12 cellular contexts compared by ENCODE assay signal in the genomic region with DNA sequence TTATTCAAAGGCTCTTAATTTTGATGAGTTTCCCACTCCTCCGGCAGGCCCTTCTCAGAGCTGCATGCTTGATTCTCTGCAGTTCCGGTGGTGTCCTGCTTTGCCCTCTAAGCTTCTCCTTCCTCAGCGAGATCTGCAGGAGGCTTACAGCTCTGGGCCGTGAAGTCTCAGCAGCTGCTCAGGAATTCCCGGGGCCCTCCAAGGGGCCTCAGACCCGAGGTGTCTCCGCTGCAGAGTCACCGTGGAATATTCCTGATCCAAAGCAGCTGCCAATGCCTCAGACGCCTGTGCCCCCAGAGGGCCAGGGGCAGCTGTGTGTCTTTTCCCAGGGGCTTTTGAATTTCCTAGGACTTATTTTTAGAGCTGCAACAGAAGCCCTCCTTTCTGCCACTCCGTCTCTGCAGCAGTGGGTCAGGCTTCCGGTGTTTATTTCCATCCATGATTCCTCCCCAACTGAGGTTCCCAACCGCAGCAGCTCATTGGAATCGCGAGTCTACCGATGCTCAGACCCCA. TPM values are rescaled to one million over a fixed set of nuclear protein-coding genes. Genes with fewer than 3 reads are reported as not detected.
DNase-seq lines count a peak whose midpoint lies in the region; ATAC-seq and TF ChIP-seq lines count a peak whose summit lies in the region.
"Had no signal": no experiment of that assay in that cellular context is flagged by ENCODE, and none has a peak within 500 bp of the region (broad histone marks: within the 10 kb centered on the region; RNA-seq: fewer than 3 reads in every experiment).

No MANE protein-coding gene starts in this region.

- no peak for DNase-seq in Right ventricle myocardium inferior (ENCODE audit: missing footprints)
- no peak for DNase-seq in cardiac septum (ENCODE audit: low spot score)
- peak; percentile 21 for DNase-seq in amniotic epithelial cell (ENCODE audit: low read depth)
- peak; percentile 77 for DNase-seq in islet precursor cell
- no peak for DNase-seq in type B pancreatic cell (ENCODE audit: extremely low spot score, unreplicated experiment)
- DNase-seq in stomach = no peak
- no peak for DNase-seq in NCI-H526 treated with DMSO at 0.1 percent for 48 hours (lab: John Stamatoyannopoulos, UW)
- no peak for DNase-seq in NCI-H345 (lab: John Stamatoyannopoulos, UW)
- DNase-seq: ACHN had no signal

- no peaks in the 10 kb centered on the region for H3K27me3 Mint-ChIP-seq in type B pancreatic cell

- peak overlapping the region; percentile 17 for H3K4me3 Mint-ChIP-seq in type B pancreatic cell

- peak overlapping the region; percentile 45 for H3K27ac Mint-ChIP-seq in type B pancreatic cell

- TF ChIP-seq POLR2A in stomach (IDR thresholded peaks at IDR 0.05) = no peak

- no peak overlapping the region for H3K4me3 ChIP-seq in stomach
- H3K4me3 ChIP-seq: vagina had no signal

- ATAC-seq in Right ventricle myocardium inferior = peak; percentile 61
- ATAC-seq: esophagus mucosa, left colon had no signal

- peaks cover 0 to 16% (median 10%) of the 10 kb centered on the region in 4 donors for H3K4me1 ChIP-seq in stomach
- H3K4me1 ChIP-seq: vagina had no signal

- H3K4me1 Mint-ChIP-seq in type B pancreatic cell (ENCODE audit: unreplicated experiment) = peaks cover 21% of the 10 kb centered on the region

- WGBS in stomach, 5 donors = 18 to 32% (median 26%) methylated on average over 11 to 15 of the region's 15 CpGs

- no peaks in the 10 kb centered on the region for H3K9me3 Mint-ChIP-seq in type B pancreatic cell

- H3K9me3 ChIP-seq in stomach = no peaks in the 10 kb centered on the region
- H3K9me3 ChIP-seq: vagina had no signal

- H3K36me3 Mint-ChIP-seq in type B pancreatic cell = no peaks in the 10 kb centered on the region

- no peak for TF ChIP-seq EP300 in stomach (IDR thresholded peaks at IDR 0.05)

- no peaks in the 10 kb centered on the region for H3K36me3 ChIP-seq in stomach
- H3K36me3 ChIP-seq: vagina had no signal

- peaks cover 0 to 17% (median 0%) of the 10 kb centered on the region in 3 donors for H3K27me3 ChIP-seq in stomach
- H3K27me3 ChIP-seq: vagina had no signal

- TF ChIP-seq CTCF in type B pancreatic cell (conservative IDR thresholded peaks at IDR 0.05) (no peak), stomach (IDR thresholded peaks at IDR 0.05) (no peak)

- intact Hi-C loops in Right ventricle myocardium inferior (cut with DNase I) = no loop called here
- intact Hi-C loops in cardiac septum (cut with DNase I) = no loop called here
- intact Hi-C loops in stomach (cut with DNase I; ENCODE audit: low total_unique reads) = no loop called here

- H3K27ac ChIP-seq in stomach = no peak overlapping the region
- H3K27ac ChIP-seq: vagina had no signal

RNA-seq across cellular contexts. Expression of a gene that starts 37.2 kb away (rescaled TPM):
- 18.7 TPM for total RNA-seq in Right ventricle myocardium inferior
- total RNA-seq in cardiac septum = 15.4 TPM
- total RNA-seq in type B pancreatic cell (ENCODE audit: low replicate concordance) = 26.4 and 49.8 TPM in 2 replicates
- 100 to 1,000 TPM in 1 of 5 donors, 10 to 100 TPM in 4; 15.4 to 103 (median 81.1) TPM for total RNA-seq in stomach
- polyA plus RNA-seq in stomach = 10 to 100 TPM; 18.5 to 22.8 (median 20.2) TPM

RNA-seq across cellular contexts. Expression of a gene that starts 56.1 kb away (rescaled TPM):
- total RNA-seq in Right ventricle myocardium inferior (7.7 TPM), cardiac septum (6.3 TPM), type B pancreatic cell (ENCODE audit: low replicate concordance) (2.8 and 3.1 TPM in 2 replicates), stomach (100 to 1,000 TPM in 1 of 5 donors, 10 to 100 TPM in 1, 1 to 10 TPM in 3; 1.8 to 137 (median 7.6) TPM)
- polyA plus RNA-seq in stomach = 10 to 100 TPM; 37.4 to 57.7 (median 38.8) TPM

Comparison
In these comparisons a context has a peak if more than half of its experiments do, and no peak if none do; other contexts are left out.
1. DNase-seq: peak in amniotic epithelial cell (single experiment) and islet precursor cell (single experiment); none in Right ventricle myocardium inferior (single experiment), cardiac septum (single experiment), type B pancreatic cell (single experiment), stomach (single experiment), NCI-H526 treated with DMSO at 0.1 percent for 48 hours (single experiment) and NCI-H345 (single experiment).